In genomic region chr3:115857518-115858136, GRCh38 we compare ENCODE assay signal across 16 cellular contexts.
"Had no signal": no experiment of that assay in that cellular context is flagged by ENCODE, and none has a peak within 500 bp of the region (broad histone marks: within the 10 kb centered on the region; RNA-seq: fewer than 3 reads in every experiment).

No MANE protein-coding gene starts in this region.

- H3K4me3 ChIP-seq: esophagus muscularis mucosa, heart right ventricle, testis, upper lobe of right lung had no signal

- H3K4me1 ChIP-seq: testis, upper lobe of right lung had no signal

- FAIRE-seq: endometrium, keratinocyte had no signal

- ATAC-seq: activated CD4-positive, alpha-beta T cell treated with anti-CD3 and anti-CD28 coated beads for 36 hours; activated CD8-positive, alpha-beta T cell treated with anti-CD3 and anti-CD28 coated beads for 36 hours; heart right ventricle; left ventricle myocardium superior; upper lobe of right lung had no signal

- H3K27me3 ChIP-seq: esophagus muscularis mucosa, testis, upper lobe of right lung had no signal

- H3K27ac ChIP-seq: esophagus muscularis mucosa, heart right ventricle, testis, upper lobe of right lung, WERI-Rb-1 had no signal

- H3K9me3 ChIP-seq: esophagus muscularis mucosa, heart right ventricle, testis, upper lobe of right lung had no signal

- DNase-seq: activated CD4-positive, alpha-beta T cell treated with anti-CD3 and anti-CD28 coated beads for 36 hours; activated CD8-positive, alpha-beta memory T cell treated with anti-CD3 and anti-CD28 coated beads, Interleukin-2, amount 50 U/mL, for 48 hours; activated CD8-positive, alpha-beta T cell treated with anti-CD3 and anti-CD28 coated beads for 36 hours; activated naive CD4-positive, alpha-beta T cell treated with Interleukin-2 at 50 U/mL for 16 hours; foreskin melanocyte; heart right ventricle; left ventricle myocardium superior; mesendoderm; stimulated activated CD4-positive, alpha-beta T cell treated with anti-CD3 and anti-CD28 coated beads, Interleukin-12 subunit alpha, Interleukin-12 subunit beta, amount 100 ng/mL, for 4 hours; T1000; testis; upper lobe of right lung; WERI-Rb-1 had no signal

- H3K36me3 ChIP-seq: esophagus muscularis mucosa, heart right ventricle, upper lobe of right lung, WERI-Rb-1 had no signal
